ENCODE assay signal across 30 cellular contexts in genomic region chr1:112530832-112531231, GRCh38. TPM values are rescaled to one million over a fixed set of nuclear protein-coding genes. Genes with fewer than 3 reads are reported as not detected.
"Had no signal": no experiment of that assay in that cellular context is flagged by ENCODE, and none has a peak within 500 bp of the region (broad histone marks: within the 10 kb centered on the region; RNA-seq: fewer than 3 reads in every experiment).

No MANE protein-coding gene starts in this region.

- DNase-seq: activated CD4-positive, alpha-beta memory T cell treated with anti-CD3 and anti-CD28 coated beads, Interleukin-2, amount 10 ng/mL, durations not matched to agents 7 days and 5 days; activated CD4-positive, alpha-beta T cell treated with anti-CD3 and anti-CD28 coated beads for 1 hour; activated CD4-positive, alpha-beta T cell treated with anti-CD3 and anti-CD28 coated beads for 4 hours; activated CD4-positive, alpha-beta T cell treated with anti-CD3 and anti-CD28 coated beads, Interleukin-2, amount 10 ng/mL, durations not matched to agents 7 days and 5 days; activated CD4-positive, alpha-beta T cell treated with anti-CD3 and anti-CD28 coated beads, Interleukin-2, amount 50 U/mL, for 4 hours; activated CD8-positive, alpha-beta memory T cell treated with anti-CD3 and anti-CD28 coated beads, Interleukin-2, amount 50 U/mL, for 48 hours; activated gamma-delta T cell; activated naive CD4-positive, alpha-beta T cell; activated naive CD4-positive, alpha-beta T cell treated with anti-CD3 and anti-CD28 coated beads, Interleukin-2, amount 10 ng/mL, durations not matched to agents 7 days and 5 days; activated naive CD8-positive, alpha-beta T cell treated with anti-CD3 and anti-CD28 coated beads, Interleukin-2, amount 10 ng/mL, durations not matched to agents 7 days and 5 days; activated T-cell treated with anti-CD3 and anti-CD28 coated beads for 4 hours; activated T-cell treated with anti-CD3 and anti-CD28 coated beads, Interleukin-2, amount 50 U/mL, for 24 hours; activated T-cell treated with anti-CD3 and anti-CD28 coated beads, Interleukin-2, amount 50 U/mL, for 72 hours; cortex of kidney; dermis blood vessel endothelial cell; effector CD4-positive, alpha-beta T cell; effector memory CD8-positive, alpha-beta T cell; erythroblast; foreskin keratinocyte; gastrocnemius medialis; T-helper 2 cell had no signal

- H3K4me3 Mint-ChIP-seq: activated CD4-positive, alpha-beta memory T cell treated with anti-CD3 and anti-CD28 coated beads, Interleukin-2, amount 10 ng/mL, durations not matched to agents 7 days and 5 days; activated CD4-positive, alpha-beta T cell treated with anti-CD3 and anti-CD28 coated beads, Interleukin-2, amount 10 ng/mL, durations not matched to agents 7 days and 5 days; activated naive CD4-positive, alpha-beta T cell treated with anti-CD3 and anti-CD28 coated beads, Interleukin-2, amount 10 ng/mL, durations not matched to agents 7 days and 5 days; activated naive CD8-positive, alpha-beta T cell treated with anti-CD3 and anti-CD28 coated beads, Interleukin-2, amount 10 ng/mL, durations not matched to agents 7 days and 5 days; activated T-cell treated with anti-CD3 and anti-CD28 coated beads, Interleukin-2, amount 50 U/mL, for 24 hours; activated T-cell treated with anti-CD3 and anti-CD28 coated beads, Interleukin-2, amount 50 U/mL, for 72 hours; brain; central memory CD8-positive, alpha-beta T cell; effector memory CD8-positive, alpha-beta T cell; WTC11 had no signal

- H3K27me3 ChIP-seq: ascending aorta, breast epithelium, cardiac muscle cell, esophagus muscularis mucosa, foreskin keratinocyte, gastrocnemius medialis had no signal

- H3K4me3 ChIP-seq: ascending aorta, breast epithelium, cardiac muscle cell, esophagus muscularis mucosa, gastrocnemius medialis had no signal

- ATAC-seq: activated naive CD4-positive, alpha-beta T cell treated with anti-CD3 and anti-CD28 coated beads, Interleukin-2, amount 50 U/mL, for 72 hours; activated T-cell treated with anti-CD3 and anti-CD28 coated beads, Interleukin-2, amount 50 U/mL, for 72 hours; effector memory CD8-positive, alpha-beta T cell; foreskin keratinocyte; gastrocnemius medialis; WTC11 had no signal

- H3K36me3 Mint-ChIP-seq: activated naive CD4-positive, alpha-beta T cell treated with anti-CD3 and anti-CD28 coated beads, Interleukin-2, amount 50 U/mL, for 72 hours; activated naive CD8-positive, alpha-beta T cell treated with anti-CD3 and anti-CD28 coated beads, Interleukin-2, amount 10 ng/mL, durations not matched to agents 7 days and 5 days; WTC11 had no signal

- FAIRE-seq: colon had no signal

- H3K36me3 ChIP-seq: breast epithelium had no signal

- H3K27ac Mint-ChIP-seq: activated CD4-positive, alpha-beta memory T cell treated with anti-CD3 and anti-CD28 coated beads, Interleukin-2, amount 10 ng/mL, durations not matched to agents 7 days and 5 days; activated CD4-positive, alpha-beta T cell treated with anti-CD3 and anti-CD28 coated beads, Interleukin-2, amount 10 ng/mL, durations not matched to agents 7 days and 5 days; activated naive CD4-positive, alpha-beta T cell treated with anti-CD3 and anti-CD28 coated beads, Interleukin-2, amount 10 ng/mL, durations not matched to agents 7 days and 5 days; activated naive CD4-positive, alpha-beta T cell treated with anti-CD3 and anti-CD28 coated beads, Interleukin-2, amount 50 U/mL, for 72 hours; activated naive CD8-positive, alpha-beta T cell treated with anti-CD3 and anti-CD28 coated beads, Interleukin-2, amount 10 ng/mL, durations not matched to agents 7 days and 5 days; activated T-cell treated with anti-CD3 and anti-CD28 coated beads, Interleukin-2, amount 50 U/mL, for 24 hours; activated T-cell treated with anti-CD3 and anti-CD28 coated beads, Interleukin-2, amount 50 U/mL, for 72 hours; effector memory CD8-positive, alpha-beta T cell; WTC11 had no signal

- H3K27me3 Mint-ChIP-seq: activated CD4-positive, alpha-beta memory T cell treated with anti-CD3 and anti-CD28 coated beads, Interleukin-2, amount 10 ng/mL, durations not matched to agents 7 days and 5 days; activated CD4-positive, alpha-beta T cell treated with anti-CD3 and anti-CD28 coated beads, Interleukin-2, amount 10 ng/mL, durations not matched to agents 7 days and 5 days; activated naive CD4-positive, alpha-beta T cell treated with anti-CD3 and anti-CD28 coated beads, Interleukin-2, amount 10 ng/mL, durations not matched to agents 7 days and 5 days; activated naive CD8-positive, alpha-beta T cell treated with anti-CD3 and anti-CD28 coated beads, Interleukin-2, amount 10 ng/mL, durations not matched to agents 7 days and 5 days; activated T-cell treated with anti-CD3 and anti-CD28 coated beads, Interleukin-2, amount 50 U/mL, for 24 hours; brain; central memory CD8-positive, alpha-beta T cell; effector memory CD8-positive, alpha-beta T cell had no signal

- H3K9me3 Mint-ChIP-seq: activated CD4-positive, alpha-beta memory T cell treated with anti-CD3 and anti-CD28 coated beads, Interleukin-2, amount 10 ng/mL, durations not matched to agents 7 days and 5 days; activated CD4-positive, alpha-beta T cell treated with anti-CD3 and anti-CD28 coated beads, Interleukin-2, amount 10 ng/mL, durations not matched to agents 7 days and 5 days; activated naive CD4-positive, alpha-beta T cell treated with anti-CD3 and anti-CD28 coated beads, Interleukin-2, amount 10 ng/mL, durations not matched to agents 7 days and 5 days; activated naive CD4-positive, alpha-beta T cell treated with anti-CD3 and anti-CD28 coated beads, Interleukin-2, amount 50 U/mL, for 72 hours; activated naive CD8-positive, alpha-beta T cell treated with anti-CD3 and anti-CD28 coated beads, Interleukin-2, amount 10 ng/mL, durations not matched to agents 7 days and 5 days; activated T-cell treated with anti-CD3 and anti-CD28 coated beads, Interleukin-2, amount 50 U/mL, for 24 hours; activated T-cell treated with anti-CD3 and anti-CD28 coated beads, Interleukin-2, amount 50 U/mL, for 72 hours; brain; central memory CD8-positive, alpha-beta T cell; effector memory CD8-positive, alpha-beta T cell; WTC11 had no signal

- H3K27ac ChIP-seq: ascending aorta, breast epithelium, cardiac muscle cell, esophagus muscularis mucosa, foreskin keratinocyte, gastrocnemius medialis had no signal

- H3K4me1 Mint-ChIP-seq: activated CD4-positive, alpha-beta memory T cell treated with anti-CD3 and anti-CD28 coated beads, Interleukin-2, amount 10 ng/mL, durations not matched to agents 7 days and 5 days; activated CD4-positive, alpha-beta T cell treated with anti-CD3 and anti-CD28 coated beads, Interleukin-2, amount 10 ng/mL, durations not matched to agents 7 days and 5 days; activated naive CD4-positive, alpha-beta T cell treated with anti-CD3 and anti-CD28 coated beads, Interleukin-2, amount 10 ng/mL, durations not matched to agents 7 days and 5 days; activated naive CD8-positive, alpha-beta T cell treated with anti-CD3 and anti-CD28 coated beads, Interleukin-2, amount 10 ng/mL, durations not matched to agents 7 days and 5 days; central memory CD8-positive, alpha-beta T cell had no signal

- H3K4me1 ChIP-seq: ascending aorta, breast epithelium, esophagus muscularis mucosa, foreskin keratinocyte, gastrocnemius medialis had no signal

- H3K9me3 ChIP-seq: ascending aorta, breast epithelium, esophagus muscularis mucosa, gastrocnemius medialis had no signal

RNA-seq across cellular contexts. Expression of gene WNT2B, which starts 22.1 kb away (rescaled TPM):
- total RNA-seq: activated CD4-positive, alpha-beta T cell treated with anti-CD3 and anti-CD28 coated beads, Interleukin-2, amount 10 ng/mL, durations not matched to agents 7 days and 5 days had no signal
